20 cellular contexts compared by ENCODE assay signal in genomic region chr1:203934027-203934426, GRCh38.
"Had no signal": no experiment of that assay in that cellular context is flagged by ENCODE, and none has a peak within 500 bp of the region (broad histone marks: within the 10 kb centered on the region; RNA-seq: fewer than 3 reads in every experiment).

No MANE protein-coding gene starts in this region.

- H3K27me3 ChIP-seq: adrenal gland, pancreas, right lobe of liver, stomach had no signal

- DNase-seq: activated CD4-positive, alpha-beta T cell treated with anti-CD3 and anti-CD28 coated beads, Interleukin-2, amount 10 ng/mL, durations not matched to agents 7 days and 5 days; activated CD8-positive, alpha-beta memory T cell treated with anti-CD3 and anti-CD28 coated beads, Interleukin-2, amount 50 U/mL, for 48 hours; activated effector memory CD4-positive, alpha-beta T cell treated with anti-CD3 and anti-CD28 coated beads, Interleukin-2, amount 50 U/mL, for 16 hours; activated T-cell treated with anti-CD3 and anti-CD28 coated beads, Interleukin-2, amount 50 U/mL, for 72 hours; adrenal gland; erythroblast; head of caudate nucleus; left ventricle myocardium superior; naive thymus-derived CD4-positive, alpha-beta T cell; pancreas; right lobe of liver; small intestine; stimulated activated CD4-positive, alpha-beta T cell treated with anti-CD3 and anti-CD28 coated beads, Interleukin-4, amount 100 ng/mL, for 24 hours; stomach; T1000 had no signal

- H3K4me3 ChIP-seq: adrenal gland, cardiac muscle cell, pancreas, right lobe of liver, stomach had no signal

- H3K4me1 ChIP-seq: adrenal gland, pancreas, right lobe of liver had no signal

- H3K27ac Mint-ChIP-seq: activated CD4-positive, alpha-beta T cell treated with anti-CD3 and anti-CD28 coated beads, Interleukin-2, amount 10 ng/mL, durations not matched to agents 7 days and 5 days; activated naive CD4-positive, alpha-beta T cell treated with anti-CD3 and anti-CD28 coated beads, Interleukin-2, amount 50 U/mL, for 72 hours; activated T-cell treated with anti-CD3 and anti-CD28 coated beads, Interleukin-2, amount 50 U/mL, for 72 hours; memory B cell; naive thymus-derived CD4-positive, alpha-beta T cell; stimulated activated effector memory CD8-positive, alpha-beta T cell treated with anti-CD3 and anti-CD28 coated beads, Interleukin-12 subunit alpha, Interleukin-12 subunit beta, amount 100 ng/mL, for 72 hours; type B pancreatic cell had no signal

- H3K36me3 ChIP-seq: adrenal gland, cardiac muscle cell, pancreas, right lobe of liver, stomach had no signal

- H3K9me3 ChIP-seq: adrenal gland, pancreas, right lobe of liver, stomach had no signal

- H3K9me3 Mint-ChIP-seq: activated CD4-positive, alpha-beta T cell treated with anti-CD3 and anti-CD28 coated beads, Interleukin-2, amount 10 ng/mL, durations not matched to agents 7 days and 5 days; activated naive CD4-positive, alpha-beta T cell treated with anti-CD3 and anti-CD28 coated beads, Interleukin-2, amount 50 U/mL, for 72 hours; activated T-cell treated with anti-CD3 and anti-CD28 coated beads, Interleukin-2, amount 50 U/mL, for 72 hours; memory B cell; stimulated activated effector memory CD8-positive, alpha-beta T cell treated with anti-CD3 and anti-CD28 coated beads, Interleukin-12 subunit alpha, Interleukin-12 subunit beta, amount 100 ng/mL, for 72 hours had no signal

- H3K36me3 Mint-ChIP-seq: activated naive CD4-positive, alpha-beta T cell treated with anti-CD3 and anti-CD28 coated beads, Interleukin-2, amount 50 U/mL, for 72 hours; memory B cell; stimulated activated effector memory CD8-positive, alpha-beta T cell treated with anti-CD3 and anti-CD28 coated beads, Interleukin-12 subunit alpha, Interleukin-12 subunit beta, amount 100 ng/mL, for 72 hours; type B pancreatic cell had no signal

- ATAC-seq: activated naive CD4-positive, alpha-beta T cell treated with anti-CD3 and anti-CD28 coated beads, Interleukin-2, amount 50 U/mL, for 72 hours; activated T-cell treated with anti-CD3 and anti-CD28 coated beads, Interleukin-2, amount 50 U/mL, for 72 hours; left ventricle myocardium superior; naive thymus-derived CD4-positive, alpha-beta T cell; pancreas; right lobe of liver; stimulated activated effector memory CD8-positive, alpha-beta T cell treated with anti-CD3 and anti-CD28 coated beads, Interleukin-12 subunit alpha, Interleukin-12 subunit beta, amount 100 ng/mL, for 72 hours had no signal

- H3K27ac ChIP-seq: adrenal gland, cardiac muscle cell, pancreas, right lobe of liver, stomach had no signal

- H3K4me3 Mint-ChIP-seq: activated CD4-positive, alpha-beta T cell treated with anti-CD3 and anti-CD28 coated beads, Interleukin-2, amount 10 ng/mL, durations not matched to agents 7 days and 5 days; activated T-cell treated with anti-CD3 and anti-CD28 coated beads, Interleukin-2, amount 50 U/mL, for 72 hours; memory B cell; naive thymus-derived CD4-positive, alpha-beta T cell; stimulated activated effector memory CD8-positive, alpha-beta T cell treated with anti-CD3 and anti-CD28 coated beads, Interleukin-12 subunit alpha, Interleukin-12 subunit beta, amount 100 ng/mL, for 72 hours; type B pancreatic cell had no signal
